ENCODE assay signal across 5 cellular contexts in genomic region chr1:16703602-16704001, GRCh38. TPM values are rescaled to one million over a fixed set of nuclear protein-coding genes. Genes with fewer than 3 reads are reported as not detected.
"Had no signal": no experiment of that assay in that cellular context is flagged by ENCODE, and none has a peak within 500 bp of the region (broad histone marks: within the 10 kb centered on the region; RNA-seq: fewer than 3 reads in every experiment).

No MANE protein-coding gene starts in this region.

RNA-seq across cellular contexts. Expression of gene RNU1-4, which starts 36.7 kb away (rescaled TPM):
- total RNA-seq: fibroblast of villous mesenchyme, osteoblast had no signal
- polyA plus RNA-seq: mammary epithelial cell, neural cell, small intestine had no signal

RNA-seq across cellular contexts. Expression of gene RNU1-3, which starts 36.9 kb away (rescaled TPM):
- total RNA-seq: fibroblast of villous mesenchyme, osteoblast had no signal
- polyA plus RNA-seq: mammary epithelial cell, neural cell, small intestine had no signal
